In the genomic region with DNA sequence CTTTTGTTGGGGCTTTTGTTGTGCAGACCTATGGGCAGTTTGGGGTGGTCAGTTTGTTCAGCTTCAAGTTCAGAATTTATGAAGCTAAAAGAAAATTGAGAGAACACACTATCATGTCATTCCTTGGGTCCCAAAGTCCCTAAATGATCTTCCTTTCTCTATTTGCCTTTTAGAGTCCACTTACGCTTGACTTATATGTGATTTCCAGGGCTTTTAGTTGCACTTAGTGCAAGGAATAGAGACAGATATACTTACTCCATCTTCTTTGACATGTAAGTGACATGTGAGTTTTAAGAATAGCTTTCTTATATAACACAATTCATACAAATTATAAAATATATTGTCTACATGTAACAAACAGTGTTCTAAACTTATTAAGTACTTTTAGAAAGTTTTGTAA, we compare ENCODE assay signal across 22 cellular contexts.
"Had no signal": no experiment of that assay in that cellular context is flagged by ENCODE, and none has a peak within 500 bp of the region (broad histone marks: within the 10 kb centered on the region; RNA-seq: fewer than 3 reads in every experiment).

No MANE protein-coding gene starts in this region.

- H2AFZ ChIP-seq: hepatocyte had no signal

- H3K4me2 ChIP-seq: hepatocyte had no signal

- H3K27ac ChIP-seq: coronary artery, dorsolateral prefrontal cortex, esophagus muscularis mucosa, foreskin keratinocyte, gastroesophageal sphincter, heart left ventricle, hepatocyte, lower lobe of right lung had no signal

- DNase-seq: dermis blood vessel endothelial cell; dorsolateral prefrontal cortex; effector CD4-positive, alpha-beta T cell; effector memory CD4-positive, alpha-beta T cell; foreskin keratinocyte; heart left ventricle; hypothalamus; immature natural killer cell; islet precursor cell; kidney; kidney glomerular epithelial cell; left colon; left ventricle myocardium superior; lower lobe of right lung; mesenchymal stem cell; mucosa of descending colon had no signal

- ATAC-seq: foreskin keratinocyte, gastroesophageal sphincter, heart left ventricle, left colon, left lobe of liver, left ventricle myocardium superior, lower lobe of right lung, mucosa of descending colon had no signal

- H3K36me3 ChIP-seq: esophagus muscularis mucosa, gastroesophageal sphincter, heart left ventricle, lower lobe of right lung had no signal

- H3K4me1 ChIP-seq: esophagus muscularis mucosa, gastroesophageal sphincter, heart left ventricle, lower lobe of right lung had no signal

- H3K4me3 ChIP-seq: coronary artery, dorsolateral prefrontal cortex, esophagus muscularis mucosa, gastroesophageal sphincter, heart left ventricle, hepatocyte, lower lobe of right lung, mucosa of descending colon had no signal

- H3K4me1 Mint-ChIP-seq: immature natural killer cell had no signal

- H3K27ac Mint-ChIP-seq: immature natural killer cell, mesothelial cell of epicardium had no signal

- H3K79me2 ChIP-seq: hepatocyte had no signal

- H3K36me3 Mint-ChIP-seq: immature natural killer cell had no signal

- H3K9me3 ChIP-seq: esophagus muscularis mucosa, gastroesophageal sphincter, lower lobe of right lung had no signal

- H3K27me3 ChIP-seq: dorsolateral prefrontal cortex, esophagus muscularis mucosa, foreskin keratinocyte, gastroesophageal sphincter, heart left ventricle, hepatocyte had no signal

- H3K4me3 Mint-ChIP-seq: immature natural killer cell, mesothelial cell of epicardium had no signal
